1 cellular context compared by ENCODE assay signal in genomic region chr7:76246804-76247389, GRCh38.
TF ChIP-seq lines count a peak whose summit lies in the region.

No MANE protein-coding gene starts in this region.

TF ChIP-seq in H1, 55 proteins besides CTCF, POLR2A, EP300 and RAD21 (continued from another document):
- TF ChIP-seq RBBP5 (IDR thresholded peaks at IDR 0.05; ENCODE audit: borderline replicate concordance, low read depth, low read length) (no peak), ZNF274 (IDR thresholded peaks at IDR 0.05; ENCODE audit: borderline replicate concordance, extremely low read depth, low read length) (no peak), SIX5 (IDR thresholded peaks at IDR 0.05; ENCODE audit: low read depth, low read length) (no peak), SP2 (IDR thresholded peaks at IDR 0.05; ENCODE audit: low read length) (no peak), EZH2 (IDR thresholded peaks at IDR 0.05; ENCODE audit: low read depth, low read length, severe bottlenecking) (no peak), CHD7 (IDR thresholded peaks at IDR 0.05; ENCODE audit: insufficient replicate concordance, low read length) (no peak), MAX (IDR thresholded peaks at IDR 0.05) (no peak), BRCA1 (IDR thresholded peaks at IDR 0.05; ENCODE audit: low read depth, low read length) (no peak), PHF8 (conservative IDR thresholded peaks at IDR 0.05; ENCODE audit: low read depth, low read length) (no peak), GTF2F1 (IDR thresholded peaks at IDR 0.05; ENCODE audit: borderline replicate concordance, low read depth, low read length) (no peak), CHD2 (IDR thresholded peaks at IDR 0.05; ENCODE audit: low read length) (no peak), CTBP2 (IDR thresholded peaks at IDR 0.05; ENCODE audit: borderline replicate concordance, insufficient read depth, insufficient read length, low read length) (no peak)
